In the genomic region with DNA sequence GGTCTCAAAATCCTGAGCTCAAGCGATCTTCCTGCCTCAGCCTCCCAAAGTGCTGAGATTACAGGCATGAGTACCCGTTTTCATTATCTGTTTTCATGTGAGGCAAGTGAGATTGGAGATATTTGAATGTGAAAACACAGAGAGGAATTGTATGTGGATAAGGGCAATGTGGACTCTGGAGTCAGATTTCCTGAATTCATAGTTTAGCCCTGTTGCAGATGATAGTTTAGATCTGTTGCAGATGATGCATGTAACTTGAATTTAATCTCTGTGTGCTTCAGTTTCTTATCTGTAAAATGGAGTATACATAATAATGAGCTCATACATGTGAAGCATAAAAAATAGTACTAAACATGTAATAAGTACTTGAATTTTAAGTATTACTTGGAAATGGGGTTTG, we compare ENCODE assay signal across 1 cellular context.
TF ChIP-seq lines count a peak whose summit lies in the region.

No MANE protein-coding gene starts in this region.

TF ChIP-seq in HepG2, 621 proteins besides CTCF, POLR2A, EP300 and RAD21:
- no peak for TF ChIP-seq ZFAT (CRISPR knock-in tag; conservative IDR thresholded peaks at IDR 0.05)
- no peak for TF ChIP-seq MZF1 (CRISPR knock-in tag; IDR thresholded peaks at IDR 0.05; ENCODE audit: borderline replicate concordance)
- TF ChIP-seq ARID2 (CRISPR knock-in tag; IDR thresholded peaks at IDR 0.05; ENCODE audit: borderline replicate concordance), result no peak
- TF ChIP-seq, protein P1, sequence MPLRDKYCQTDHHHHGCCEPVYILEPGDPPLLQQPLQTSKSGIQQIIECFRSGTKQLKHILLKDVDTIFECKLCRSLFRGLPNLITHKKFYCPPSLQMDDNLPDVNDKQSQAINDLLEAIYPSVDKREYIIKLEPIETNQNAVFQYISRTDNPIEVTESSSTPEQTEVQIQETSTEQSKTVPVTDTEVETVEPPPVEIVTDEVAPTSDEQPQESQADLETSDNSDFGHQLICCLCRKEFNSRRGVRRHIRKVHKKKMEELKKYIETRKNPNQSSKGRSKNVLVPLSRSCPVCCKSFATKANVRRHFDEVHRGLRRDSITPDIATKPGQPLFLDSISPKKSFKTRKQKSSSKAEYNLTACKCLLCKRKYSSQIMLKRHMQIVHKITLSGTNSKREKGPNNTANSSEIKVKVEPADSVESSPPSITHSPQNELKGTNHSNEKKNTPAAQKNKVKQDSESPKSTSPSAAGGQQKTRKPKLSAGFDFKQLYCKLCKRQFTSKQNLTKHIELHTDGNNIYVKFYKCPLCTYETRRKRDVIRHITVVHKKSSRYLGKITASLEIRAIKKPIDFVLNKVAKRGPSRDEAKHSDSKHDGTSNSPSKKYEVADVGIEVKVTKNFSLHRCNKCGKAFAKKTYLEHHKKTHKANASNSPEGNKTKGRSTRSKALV (CRISPR knock-in tag; IDR thresholded peaks at IDR 0.05), result no peak
- TF ChIP-seq, protein P2, sequence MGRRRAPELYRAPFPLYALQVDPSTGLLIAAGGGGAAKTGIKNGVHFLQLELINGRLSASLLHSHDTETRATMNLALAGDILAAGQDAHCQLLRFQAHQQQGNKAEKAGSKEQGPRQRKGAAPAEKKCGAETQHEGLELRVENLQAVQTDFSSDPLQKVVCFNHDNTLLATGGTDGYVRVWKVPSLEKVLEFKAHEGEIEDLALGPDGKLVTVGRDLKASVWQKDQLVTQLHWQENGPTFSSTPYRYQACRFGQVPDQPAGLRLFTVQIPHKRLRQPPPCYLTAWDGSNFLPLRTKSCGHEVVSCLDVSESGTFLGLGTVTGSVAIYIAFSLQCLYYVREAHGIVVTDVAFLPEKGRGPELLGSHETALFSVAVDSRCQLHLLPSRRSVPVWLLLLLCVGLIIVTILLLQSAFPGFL (CRISPR knock-in tag; IDR thresholded peaks at IDR 0.05), result no peak
- TF ChIP-seq TBX2 (CRISPR knock-in tag; IDR thresholded peaks at IDR 0.05; ENCODE audit: borderline replicate concordance), result no peak
- TF ChIP-seq REXO4 (CRISPR knock-in tag; IDR thresholded peaks at IDR 0.05; ENCODE audit: borderline replicate concordance), result no peak
- TF ChIP-seq, protein P3, sequence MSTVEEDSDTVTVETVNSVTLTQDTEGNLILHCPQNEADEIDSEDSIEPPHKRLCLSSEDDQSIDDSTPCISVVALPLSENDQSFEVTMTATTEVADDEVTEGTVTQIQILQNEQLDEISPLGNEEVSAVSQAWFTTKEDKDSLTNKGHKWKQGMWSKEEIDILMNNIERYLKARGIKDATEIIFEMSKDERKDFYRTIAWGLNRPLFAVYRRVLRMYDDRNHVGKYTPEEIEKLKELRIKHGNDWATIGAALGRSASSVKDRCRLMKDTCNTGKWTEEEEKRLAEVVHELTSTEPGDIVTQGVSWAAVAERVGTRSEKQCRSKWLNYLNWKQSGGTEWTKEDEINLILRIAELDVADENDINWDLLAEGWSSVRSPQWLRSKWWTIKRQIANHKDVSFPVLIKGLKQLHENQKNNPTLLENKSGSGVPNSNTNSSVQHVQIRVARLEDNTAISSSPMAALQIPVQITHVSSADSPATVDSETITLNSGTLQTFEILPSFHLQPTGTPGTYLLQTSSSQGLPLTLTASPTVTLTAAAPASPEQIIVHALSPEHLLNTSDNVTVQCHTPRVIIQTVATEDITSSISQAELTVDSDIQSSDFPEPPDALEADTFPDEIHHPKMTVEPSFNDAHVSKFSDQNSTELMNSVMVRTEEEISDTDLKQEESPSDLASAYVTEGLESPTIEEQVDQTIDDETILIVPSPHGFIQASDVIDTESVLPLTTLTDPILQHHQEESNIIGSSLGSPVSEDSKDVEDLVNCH (CRISPR knock-in tag; IDR thresholded peaks at IDR 0.05), result no peak
- TF ChIP-seq HOXA9 (CRISPR knock-in tag; IDR thresholded peaks at IDR 0.05; ENCODE audit: borderline replicate concordance), result no peak
- no peak for TF ChIP-seq ZNF335 (CRISPR knock-in tag; IDR thresholded peaks at IDR 0.05)
- no peak for TF ChIP-seq ZNF263 (CRISPR knock-in tag; IDR thresholded peaks at IDR 0.05)
- no peak for TF ChIP-seq ZNF333 (CRISPR knock-in tag; IDR thresholded peaks at IDR 0.05; ENCODE audit: borderline replicate concordance)
- TF ChIP-seq MIER3 (CRISPR knock-in tag; IDR thresholded peaks at IDR 0.05; ENCODE audit: borderline replicate concordance), result no peak
- TF ChIP-seq MTF2 (CRISPR knock-in tag; IDR thresholded peaks at IDR 0.05; ENCODE audit: borderline replicate concordance), result no peak
- TF ChIP-seq SP1 (IDR thresholded peaks at IDR 0.05), result no peak
- TF ChIP-seq SP1 (CRISPR knock-in tag; IDR thresholded peaks at IDR 0.05), result no peak
- no peak for TF ChIP-seq ZNF616 (CRISPR knock-in tag; IDR thresholded peaks at IDR 0.05; ENCODE audit: low read depth)
- no peak for TF ChIP-seq PHF8 (CRISPR knock-in tag; IDR thresholded peaks at IDR 0.05)
